35 cellular contexts compared by ENCODE assay signal in the genomic region with DNA sequence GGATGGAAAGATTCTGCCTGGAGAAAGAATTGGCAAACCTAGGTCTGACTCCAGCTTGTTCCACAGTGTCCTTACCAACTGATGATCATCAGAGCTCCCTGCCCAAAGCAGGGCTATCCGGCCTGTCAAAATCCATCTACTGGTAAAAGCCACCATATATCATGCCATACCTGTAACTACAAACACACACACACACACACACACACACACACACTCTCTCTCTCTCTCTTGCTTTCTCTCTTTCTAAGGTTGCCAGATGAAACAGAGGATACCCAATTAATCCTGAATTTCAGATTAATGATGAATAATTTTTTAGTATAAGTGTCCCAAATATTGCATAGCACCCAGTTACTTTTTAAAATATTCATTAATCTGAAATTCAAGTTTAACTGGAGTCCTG. TPM values are rescaled to one million over a fixed set of nuclear protein-coding genes. Genes with fewer than 3 reads are reported as not detected.
"Had no signal": no experiment of that assay in that cellular context is flagged by ENCODE, and none has a peak within 500 bp of the region (broad histone marks: within the 10 kb centered on the region; RNA-seq: fewer than 3 reads in every experiment).

No MANE protein-coding gene starts in this region.

- H3K9me3 Mint-ChIP-seq: activated B cell treated with CpG ODN at 0.5 μM for 24 hours; activated CD4-positive, alpha-beta memory T cell treated with anti-CD3 and anti-CD28 coated beads, Interleukin-2, amount 10 ng/mL, durations not matched to agents 7 days and 5 days; activated naive CD4-positive, alpha-beta T cell treated with anti-CD3 and anti-CD28 coated beads, Interleukin-2, amount 50 U/mL, for 72 hours; activated T-cell treated with anti-CD3 and anti-CD28 coated beads, Interleukin-2, amount 50 U/mL, for 24 hours; activated T-helper 2 cell treated with anti-CD3 and anti-CD28 coated beads, Interferon-gamma antibody, Interleukin-2, Interleukin-4, amounts not matched to agents 10 μg/mL and 5 μg/mL and 100 μg/mL, durations not matched to agents 14 hours and 24 hours and 36 hours; T-cell had no signal

- DNase-seq: activated B cell treated with CpG ODN at 0.5 μM for 24 hours; activated CD4-positive, alpha-beta memory T cell treated with anti-CD3 and anti-CD28 coated beads, Interleukin-2, amount 10 ng/mL, durations not matched to agents 7 days and 5 days; activated CD4-positive, alpha-beta T cell treated with anti-CD3 and anti-CD28 coated beads for 4 hours; activated CD4-positive, alpha-beta T cell treated with anti-CD3 and anti-CD28 coated beads, Interleukin-2, amount 50 U/mL, for 1 hour; activated gamma-delta T cell; activated naive CD4-positive, alpha-beta T cell treated with Interleukin-2 at 50 U/mL for 16 hours; activated T-cell treated with anti-CD3 and anti-CD28 coated beads, Interleukin-2, amount 50 U/mL, for 24 hours; body of pancreas; central memory CD4-positive, alpha-beta T cell; MM.1S; MV-4-11; NCI-H1092; NCI-H1436 treated with DMSO at 0.1 percent for 48 hours; NCI-H1694 treated with DMSO at 0.1 percent for 48 hours; NCI-H2029; NCI-H510A; NCI-H526; NCI-H748 treated with DMSO at 0.1 percent for 48 hours; PC-9; SIG-M5; T-cell; T-helper 17 cell had no signal

- H3K36me3 ChIP-seq: adrenal gland had no signal

- H3K9me3 ChIP-seq: adrenal gland, body of pancreas had no signal

- H3K27ac Mint-ChIP-seq: activated B cell treated with CpG ODN at 0.5 μM for 24 hours; activated CD4-positive, alpha-beta memory T cell treated with anti-CD3 and anti-CD28 coated beads, Interleukin-2, amount 10 ng/mL, durations not matched to agents 7 days and 5 days; activated naive CD4-positive, alpha-beta T cell treated with anti-CD3 and anti-CD28 coated beads, Interleukin-2, amount 50 U/mL, for 72 hours; activated T-cell treated with anti-CD3 and anti-CD28 coated beads, Interleukin-2, amount 50 U/mL, for 24 hours; activated T-helper 2 cell treated with anti-CD3 and anti-CD28 coated beads, Interferon-gamma antibody, Interleukin-2, Interleukin-4, amounts not matched to agents 10 μg/mL and 5 μg/mL and 100 μg/mL, durations not matched to agents 14 hours and 24 hours and 36 hours; T-cell; T-helper 17 cell had no signal

- H3K36me3 Mint-ChIP-seq: activated naive CD4-positive, alpha-beta T cell treated with anti-CD3 and anti-CD28 coated beads, Interleukin-2, amount 50 U/mL, for 72 hours; T-cell had no signal

- H3K27me3 ChIP-seq: adrenal gland, body of pancreas had no signal

- H3K4me3 ChIP-seq: adrenal gland, body of pancreas, PC-9 had no signal

- ATAC-seq: activated naive CD4-positive, alpha-beta T cell treated with anti-CD3 and anti-CD28 coated beads, Interleukin-2, amount 50 U/mL, for 72 hours; body of pancreas; Right ventricle myocardium inferior; SK-N-SH treated with all-trans-retinoic acid at 6 μM for 48 hours; T-cell; T-helper 17 cell had no signal

- H3K27ac ChIP-seq: adrenal gland, body of pancreas, KMS-11, PC-9, VCaP had no signal

RNA-seq across cellular contexts. Expression of gene MMP28, which starts 1.5 kb away (rescaled TPM):
- total RNA-seq: activated B cell treated with CpG ODN at 0.5 μM for 24 hours; activated CD4-positive, alpha-beta memory T cell treated with anti-CD3 and anti-CD28 coated beads, Interleukin-2, amount 10 ng/mL, durations not matched to agents 7 days and 5 days; activated CD8-positive, alpha-beta memory T cell treated with anti-CD3 and anti-CD28 coated beads for 36 hours; activated T-helper 2 cell treated with anti-CD3 and anti-CD28 coated beads, Interferon-gamma antibody, Interleukin-2, Interleukin-4, amounts not matched to agents 10 μg/mL and 5 μg/mL and 100 μg/mL, durations not matched to agents 14 hours and 24 hours and 36 hours; LHCN-M2; OCI-LY7; SK-MEL-5 had no signal

RNA-seq across cellular contexts. Expression of gene C17orf50, which starts 36.3 kb away (rescaled TPM):
- total RNA-seq: activated B cell treated with CpG ODN at 0.5 μM for 24 hours; activated CD4-positive, alpha-beta memory T cell treated with anti-CD3 and anti-CD28 coated beads, Interleukin-2, amount 10 ng/mL, durations not matched to agents 7 days and 5 days; activated CD8-positive, alpha-beta memory T cell treated with anti-CD3 and anti-CD28 coated beads for 36 hours; activated naive CD4-positive, alpha-beta T cell treated with anti-CD3 and anti-CD28 coated beads, Interleukin-2, amount 50 U/mL, for 72 hours; activated T-helper 2 cell treated with anti-CD3 and anti-CD28 coated beads, Interferon-gamma antibody, Interleukin-2, Interleukin-4, amounts not matched to agents 10 μg/mL and 5 μg/mL and 100 μg/mL, durations not matched to agents 14 hours and 24 hours and 36 hours; astrocyte; body of pancreas; bronchial epithelial cell; LHCN-M2; OCI-LY7; PC-9; Right ventricle myocardium inferior; SK-MEL-5; T-cell; T-helper 17 cell had no signal

RNA-seq across cellular contexts. Expression of gene GAS2L2, which starts 43.9 kb away (rescaled TPM):
- total RNA-seq: activated B cell treated with CpG ODN at 0.5 μM for 24 hours; activated CD4-positive, alpha-beta memory T cell treated with anti-CD3 and anti-CD28 coated beads, Interleukin-2, amount 10 ng/mL, durations not matched to agents 7 days and 5 days; activated T-helper 2 cell treated with anti-CD3 and anti-CD28 coated beads, Interferon-gamma antibody, Interleukin-2, Interleukin-4, amounts not matched to agents 10 μg/mL and 5 μg/mL and 100 μg/mL, durations not matched to agents 14 hours and 24 hours and 36 hours; body of pancreas; bronchial epithelial cell; LHCN-M2; PC-9; SK-MEL-5; T-helper 17 cell had no signal
